Comparison of ENCODE assay signal across 28 cellular contexts in genomic region chr3:34283743-34284142, GRCh38.
"Had no signal": no experiment of that assay in that cellular context is flagged by ENCODE, and none has a peak within 500 bp of the region (broad histone marks: within the 10 kb centered on the region; RNA-seq: fewer than 3 reads in every experiment).

No MANE protein-coding gene starts in this region.

- H3K27me3 Mint-ChIP-seq: naive B cell had no signal

- H3K4me2 ChIP-seq: neural progenitor cell had no signal

- H3K9me3 ChIP-seq: esophagus squamous epithelium, mucosa of descending colon, prostate gland, right atrium auricular region, stomach, thyroid gland had no signal

- H2AFZ ChIP-seq: neural progenitor cell had no signal

- H3K4me3 ChIP-seq: esophagus squamous epithelium, heart right ventricle, lung, mucosa of descending colon, neural progenitor cell, prostate gland, right atrium auricular region, stomach, thyroid gland had no signal

- H3K9me3 Mint-ChIP-seq: effector memory CD8-positive, alpha-beta T cell; immature natural killer cell had no signal

- H3K36me3 ChIP-seq: esophagus squamous epithelium, heart right ventricle, neural progenitor cell, prostate gland, right atrium auricular region, stomach, thyroid gland had no signal

- H3K27ac Mint-ChIP-seq: effector memory CD8-positive, alpha-beta T cell; immature natural killer cell; mesothelial cell of epicardium; naive B cell; natural killer cell treated with Interleukin-12 subunit alpha and Interleukin-12 subunit beta and Interleukin-15 and Interleukin-18, amount 100 ng/mL, for 72 hours; neural progenitor cell; stimulated activated effector memory CD8-positive, alpha-beta T cell treated with anti-CD3 and anti-CD28 coated beads, Interleukin-12 subunit alpha, Interleukin-12 subunit beta, amount 100 ng/mL, for 72 hours had no signal

- ATAC-seq: effector memory CD8-positive, alpha-beta T cell; heart right ventricle; mucosa of descending colon; natural killer cell treated with Interleukin-12 subunit alpha and Interleukin-12 subunit beta and Interleukin-15 and Interleukin-18, amount 100 ng/mL, for 72 hours; sciatic nerve; stimulated activated effector memory CD8-positive, alpha-beta T cell treated with anti-CD3 and anti-CD28 coated beads, Interleukin-12 subunit alpha, Interleukin-12 subunit beta, amount 100 ng/mL, for 72 hours had no signal

- H3K9ac ChIP-seq: neural progenitor cell had no signal

- H3K4me1 ChIP-seq: esophagus squamous epithelium, prostate gland, stomach, thyroid gland had no signal

- H3K4me3 Mint-ChIP-seq: effector memory CD8-positive, alpha-beta T cell; immature natural killer cell; mesothelial cell of epicardium; naive B cell; natural killer cell treated with Interleukin-12 subunit alpha and Interleukin-12 subunit beta and Interleukin-15 and Interleukin-18, amount 100 ng/mL, for 72 hours; neural progenitor cell; stimulated activated effector memory CD8-positive, alpha-beta T cell treated with anti-CD3 and anti-CD28 coated beads, Interleukin-12 subunit alpha, Interleukin-12 subunit beta, amount 100 ng/mL, for 72 hours had no signal

- H3K27me3 ChIP-seq: esophagus squamous epithelium, heart right ventricle, neural progenitor cell, right atrium auricular region, stomach, thyroid gland had no signal

- H3K4me1 Mint-ChIP-seq: immature natural killer cell; stimulated activated effector memory CD8-positive, alpha-beta T cell treated with anti-CD3 and anti-CD28 coated beads, Interleukin-12 subunit alpha, Interleukin-12 subunit beta, amount 100 ng/mL, for 72 hours had no signal

- DNase-seq: cortex of kidney; effector memory CD8-positive, alpha-beta T cell; erythroblast; esophagus squamous epithelium; foreskin melanocyte; glutamatergic neuron; heart right ventricle; hypothalamus; immature natural killer cell; islet precursor cell; kidney glomerular epithelial cell; mesenchymal stem cell; mucosa of descending colon; naive B cell; stimulated activated CD4-positive, alpha-beta T cell treated with anti-CD3 and anti-CD28 coated beads, Interleukin-2, amount 100 ng/mL, for 24 hours; stimulated activated CD4-positive, alpha-beta T cell treated with anti-CD3 and anti-CD28 coated beads, Interleukin-4, amount 100 ng/mL, for 24 hours; stimulated activated naive CD4-positive, alpha-beta T cell treated with Interleukin-2 at 50 U/mL for 16 hours; stomach; thyroid gland; trophoblast cell had no signal

- H3K27ac ChIP-seq: esophagus squamous epithelium, heart right ventricle, neural progenitor cell, prostate gland, right atrium auricular region, stomach, thyroid gland had no signal

- H3K36me3 Mint-ChIP-seq: immature natural killer cell; mesothelial cell of epicardium; natural killer cell treated with Interleukin-12 subunit alpha and Interleukin-12 subunit beta and Interleukin-15 and Interleukin-18, amount 100 ng/mL, for 72 hours; neural progenitor cell; stimulated activated effector memory CD8-positive, alpha-beta T cell treated with anti-CD3 and anti-CD28 coated beads, Interleukin-12 subunit alpha, Interleukin-12 subunit beta, amount 100 ng/mL, for 72 hours had no signal
